ENCODE assay signal across 30 cellular contexts in the genomic region with DNA sequence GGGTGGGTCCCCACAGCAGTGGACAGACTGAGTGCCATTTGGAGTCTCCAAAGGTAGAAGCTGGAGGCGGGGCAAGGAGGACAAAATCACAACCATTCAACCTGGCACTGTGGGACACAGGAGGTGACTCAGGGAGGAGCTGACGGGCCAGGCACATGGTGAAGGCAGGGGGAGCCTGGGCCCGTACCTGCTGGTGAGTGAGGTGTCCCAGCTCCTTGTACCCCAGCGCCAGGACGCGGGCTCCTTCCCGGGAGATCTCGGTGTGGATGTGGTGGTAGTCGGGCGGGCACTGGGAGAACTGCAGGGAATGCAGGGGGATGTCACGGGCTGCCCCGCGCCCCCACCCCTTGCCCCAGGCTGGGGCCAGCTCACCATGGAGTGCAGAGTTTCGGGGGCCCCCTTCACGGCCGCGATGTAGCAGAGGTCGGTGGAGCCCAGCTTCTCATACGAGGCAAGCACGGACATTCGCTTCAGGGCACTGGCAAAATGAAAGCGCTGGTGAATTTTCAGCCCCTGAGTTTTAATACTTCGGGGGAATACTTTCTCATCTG. TPM values are rescaled to one million over a fixed set of nuclear protein-coding genes. Genes with fewer than 3 reads are reported as not detected.
"Had no signal": no experiment of that assay in that cellular context is flagged by ENCODE, and none has a peak within 500 bp of the region (broad histone marks: within the 10 kb centered on the region; RNA-seq: fewer than 3 reads in every experiment).

No MANE protein-coding gene starts in this region.

- H3K4me2 ChIP-seq: smooth muscle cell had no signal

- H3K9me3 ChIP-seq: breast epithelium, mucosa of descending colon, neutrophil, pancreas, prostate gland, tibial nerve had no signal

- H3K4me3 ChIP-seq: breast epithelium, mucosa of descending colon, pancreas, prostate gland, smooth muscle cell, tibial nerve had no signal

- H3K9me3 Mint-ChIP-seq: activated naive CD4-positive, alpha-beta T cell treated with anti-CD3 and anti-CD28 coated beads for 36 hours; activated naive CD8-positive, alpha-beta T cell treated with anti-CD3 and anti-CD28 coated beads, Interleukin-2, amount 50 U/mL, for 24 hours; activated T-cell treated with anti-CD3 and anti-CD28 coated beads, Interleukin-2, amount 50 U/mL, for 72 hours; dendritic cell treated with granulocyte-macrophage colony-stimulating factor and Interleukin-4, amounts not matched to agents 40 ng/mL and 50 ng/mL, for 4 days; nephron; T-cell had no signal

- H3K4me3 Mint-ChIP-seq: activated naive CD4-positive, alpha-beta T cell treated with anti-CD3 and anti-CD28 coated beads for 36 hours; activated naive CD8-positive, alpha-beta T cell treated with anti-CD3 and anti-CD28 coated beads, Interleukin-2, amount 50 U/mL, for 24 hours; activated T-cell treated with anti-CD3 and anti-CD28 coated beads, Interleukin-2, amount 50 U/mL, for 72 hours; dendritic cell treated with granulocyte-macrophage colony-stimulating factor and Interleukin-4, amounts not matched to agents 40 ng/mL and 50 ng/mL, for 4 days; nephron; T-cell had no signal

- H3K27me3 Mint-ChIP-seq: activated naive CD8-positive, alpha-beta T cell treated with anti-CD3 and anti-CD28 coated beads, Interleukin-2, amount 50 U/mL, for 24 hours; dendritic cell treated with granulocyte-macrophage colony-stimulating factor and Interleukin-4, amounts not matched to agents 40 ng/mL and 50 ng/mL, for 4 days; T-cell had no signal

- ATAC-seq: activated naive CD8-positive, alpha-beta T cell treated with anti-CD3 and anti-CD28 coated beads, Interleukin-2, amount 50 U/mL, for 24 hours; activated T-cell treated with anti-CD3 and anti-CD28 coated beads, Interleukin-2, amount 50 U/mL, for 72 hours; left ventricle myocardium superior; mucosa of descending colon; pancreas; T-cell had no signal

- H3K27ac ChIP-seq: breast epithelium, epithelial cell of prostate, neutrophil, pancreas, prostate gland had no signal

- DNase-seq: activated CD4-positive, alpha-beta T cell treated with anti-CD3 and anti-CD28 coated beads for 4 hours; activated CD4-positive, alpha-beta T cell treated with anti-CD3 and anti-CD28 coated beads, Interleukin-2, amount 50 U/mL, for 4 hours; activated effector memory CD4-positive, alpha-beta T cell treated with Interleukin-2 at 50 U/mL for 16 hours; activated naive CD4-positive, alpha-beta T cell treated with anti-CD3 and anti-CD28 coated beads for 36 hours; activated naive CD8-positive, alpha-beta T cell treated with anti-CD3 and anti-CD28 coated beads, Interleukin-2, amount 50 U/mL, for 24 hours; activated T-cell treated with anti-CD3 and anti-CD28 coated beads for 4 hours; activated T-cell treated with anti-CD3 and anti-CD28 coated beads, Interleukin-2, amount 50 U/mL, for 72 hours; amygdala; central memory CD4-positive, alpha-beta T cell; effector CD4-positive, alpha-beta T cell; left ventricle myocardium superior; retina; stimulated activated CD4-positive, alpha-beta T cell treated with anti-CD3 and anti-CD28 coated beads, Interleukin-1b, Interleukin-23, amount 100 ng/mL, for 48 hours; stimulated activated CD4-positive, alpha-beta T cell treated with anti-CD3 and anti-CD28 coated beads, Interleukin-4, amount 100 ng/mL, for 4 hours; stimulated activated CD8-positive, alpha-beta memory T cell treated with anti-CD3 and anti-CD28 coated beads, Interleukin-4, amount 100 ng/mL, for 48 hours; stimulated activated naive CD4-positive, alpha-beta T cell; T-cell had no signal

- FAIRE-seq: frontal cortex, islet of Langerhans, pancreas had no signal

- H3K27me3 ChIP-seq: breast epithelium, neutrophil, pancreas, tibial nerve had no signal

- H3K4me1 ChIP-seq: breast epithelium, pancreas, prostate gland had no signal

- H3K4me1 Mint-ChIP-seq: activated naive CD8-positive, alpha-beta T cell treated with anti-CD3 and anti-CD28 coated beads, Interleukin-2, amount 50 U/mL, for 24 hours; nephron had no signal

- H3K27ac Mint-ChIP-seq: activated naive CD4-positive, alpha-beta T cell treated with anti-CD3 and anti-CD28 coated beads for 36 hours; activated naive CD8-positive, alpha-beta T cell treated with anti-CD3 and anti-CD28 coated beads, Interleukin-2, amount 50 U/mL, for 24 hours; activated T-cell treated with anti-CD3 and anti-CD28 coated beads, Interleukin-2, amount 50 U/mL, for 72 hours; dendritic cell treated with granulocyte-macrophage colony-stimulating factor and Interleukin-4, amounts not matched to agents 40 ng/mL and 50 ng/mL, for 4 days; nephron had no signal

RNA-seq across cellular contexts. Expression of gene PBX4, which starts 35.2 kb away (rescaled TPM):
- total RNA-seq: lung microvascular endothelial cell had no signal
